In the genomic region with DNA sequence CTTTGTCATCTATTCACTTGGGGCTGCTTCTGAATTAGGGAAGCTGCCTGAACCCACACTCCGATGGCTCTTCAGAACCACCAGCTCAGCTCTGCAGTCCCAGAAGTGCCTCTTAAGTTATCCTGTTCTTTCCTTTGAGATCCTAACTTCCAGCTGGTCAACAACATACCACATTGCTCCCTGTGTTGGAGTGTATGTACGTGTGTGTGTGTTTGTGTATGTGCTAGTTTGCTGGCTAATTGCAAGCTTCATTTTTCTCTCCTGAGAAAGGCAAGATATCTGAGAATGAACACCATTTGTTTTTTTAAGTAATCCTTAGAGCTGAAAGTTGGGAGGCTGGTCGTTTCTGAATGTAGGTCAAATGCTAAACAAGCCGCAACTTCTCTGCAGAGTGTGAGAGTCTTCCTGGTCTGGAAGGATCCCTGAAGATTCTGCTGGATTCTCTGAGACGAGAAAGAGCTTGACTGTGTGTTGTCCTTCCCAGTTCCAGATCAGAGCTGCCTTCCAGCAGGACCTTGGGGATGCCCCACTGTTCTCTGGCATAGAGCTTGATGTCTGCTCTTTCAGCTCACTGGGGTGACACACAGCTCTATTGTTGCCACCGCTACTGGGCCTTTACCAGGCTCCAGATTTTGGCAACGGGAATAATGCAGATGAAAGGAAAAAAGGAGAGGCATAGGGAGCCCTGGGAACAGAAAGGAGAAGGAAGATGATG, we compare ENCODE assay signal across 8 cellular contexts. TPM values are rescaled to one million over a fixed set of nuclear protein-coding genes. Genes with fewer than 3 reads are reported as not detected.
DNase-seq lines count a peak whose midpoint lies in the region; ATAC-seq and TF ChIP-seq lines count a peak whose summit lies in the region.

No MANE protein-coding gene starts in this region.

- in situ Hi-C loops in GM13977 (cut with MboI; ENCODE audit: low pct_unique_long_range_greater_than_20kb, low sequenced_read_pairs, unreplicated experiment), result no loop called here

- peaks cover 47% of the 10 kb centered on the region for H3K4me1 ChIP-seq in SJSA1 (replicated peaks)
- peaks cover 0 to 43% (median 29%) of the 10 kb centered on the region in 4 donors for H3K4me1 ChIP-seq in sigmoid colon

- H3K4me3 ChIP-seq in SJSA1, result no peak overlapping the region
- H3K4me3 ChIP-seq in fibroblast of the aortic adventitia (ENCODE audit: low read depth, low read length), result no peak overlapping the region
- H3K4me3 ChIP-seq in sigmoid colon, result no peak overlapping the region

- no peak for ATAC-seq in GM18505 (IDR thresholded peaks at IDR 0.05; ENCODE audit: unreplicated experiment)

- 68 to 69% methylated on average over 7 of the region's 7 CpGs for WGBS in sigmoid colon, 2 donors

- H3K36me3 ChIP-seq in SJSA1, result 0 out of 2 replicates have a peak, but pooled peaks cover 3% of the 10 kb centered on the region
- no peaks in the 10 kb centered on the region for H3K36me3 ChIP-seq in sigmoid colon

- intact Hi-C loops in sigmoid colon (cut with DNase I), result loop anchor here (5.0 kb wide), 1 partner anchor 95 kb away; a partner anchor contains a TSS

- TF ChIP-seq CTCF in fibroblast of the aortic adventitia (IDR thresholded peaks at IDR 0.05; ENCODE audit: insufficient read depth, low read length) (no peak), sigmoid colon (IDR thresholded peaks at IDR 0.05) (no peak), GM13977 (IDR thresholded peaks at IDR 0.05; ENCODE audit: extremely low read depth, insufficient read depth, missing control alignments) (no peak)

- peak; percentile 32 for DNase-seq in DMS79 (lab: John Stamatoyannopoulos, UW)
- no peak for DNase-seq in SJSA1 (ENCODE audit: low read depth in 1 of 2, low spot score in 2 of 2)
- peak; percentile 58 for DNase-seq in fibroblast of the aortic adventitia (ENCODE audit: low read depth)
- no peak for DNase-seq in sigmoid colon
- DNase-seq in effector CD8-positive, alpha-beta T cell (lab: John Stamatoyannopoulos, UW), result no peak
- DNase-seq in GM13977 (ENCODE audit: low spot score), result no peak
- no peak for DNase-seq in NCI-H2081 treated with DMSO at 0.1 percent for 48 hours (lab: John Stamatoyannopoulos, UW)

- H3K9me3 ChIP-seq in SJSA1 (replicated peaks) (no peaks in the 10 kb centered on the region), sigmoid colon (no peaks in the 10 kb centered on the region)

- TF ChIP-seq POLR2A in sigmoid colon (IDR thresholded peaks at IDR 0.05) (no peak), GM18505 (IDR thresholded peaks at IDR 0.05; ENCODE audit: borderline replicate concordance, extremely low read depth, insufficient read depth, insufficient read length) (no peak)

- H3K27ac ChIP-seq in SJSA1 (peak overlapping the region; percentile 100), sigmoid colon (peak overlapping the region; percentile 78 to 93 (median 80))

- H3K27me3 ChIP-seq in SJSA1 (replicated peaks), result no peaks in the 10 kb centered on the region
- H3K27me3 ChIP-seq in sigmoid colon, result no peaks in the 10 kb centered on the region

- no peak for TF ChIP-seq EP300 in sigmoid colon (IDR thresholded peaks at IDR 0.05)

RNA-seq across cellular contexts. Expression of a gene that starts 0.8 kb away (rescaled TPM):
- total RNA-seq in SJSA1 (2014; rRNA removed; shearing (Covaris generic)), result 0.32 TPM in 1 of 2 replicates, not detected in the other
- total RNA-seq in fibroblast of the aortic adventitia (ENCODE audit: low replicate concordance) (0.45 and 1.6 TPM in 2 replicates), sigmoid colon (not detected)
- polyA plus RNA-seq in sigmoid colon, result not detected

RNA-seq across cellular contexts. Expression of a gene that starts 58.5 kb away (rescaled TPM):
- 3.5 and 6.8 TPM in 2 replicates for total RNA-seq in SJSA1 (2014; rRNA removed; shearing (Covaris generic))
- total RNA-seq in fibroblast of the aortic adventitia (ENCODE audit: low replicate concordance) (3.3 and 5.6 TPM in 2 replicates), sigmoid colon (1 to 10 TPM; 2.9 to 5.0 (median 4.7) TPM)
- polyA plus RNA-seq in sigmoid colon, result 1 to 10 TPM in 1 of 3 donors, under 1 TPM in 2; 0.60 to 1.1 (median 0.69) TPM

Comparison
In these comparisons a context has a peak if more than half of its experiments do, and no peak if none do; other contexts are left out.
1. DNase-seq: peak in DMS79 (single experiment) and fibroblast of the aortic adventitia (single experiment); none in SJSA1 (0 of 2), sigmoid colon (single experiment), effector CD8-positive, alpha-beta T cell (single experiment), GM13977 (single experiment) and NCI-H2081 treated with DMSO at 0.1 percent for 48 hours (single experiment).